ENCODE assay signal across 14 cellular contexts in the genomic region with DNA sequence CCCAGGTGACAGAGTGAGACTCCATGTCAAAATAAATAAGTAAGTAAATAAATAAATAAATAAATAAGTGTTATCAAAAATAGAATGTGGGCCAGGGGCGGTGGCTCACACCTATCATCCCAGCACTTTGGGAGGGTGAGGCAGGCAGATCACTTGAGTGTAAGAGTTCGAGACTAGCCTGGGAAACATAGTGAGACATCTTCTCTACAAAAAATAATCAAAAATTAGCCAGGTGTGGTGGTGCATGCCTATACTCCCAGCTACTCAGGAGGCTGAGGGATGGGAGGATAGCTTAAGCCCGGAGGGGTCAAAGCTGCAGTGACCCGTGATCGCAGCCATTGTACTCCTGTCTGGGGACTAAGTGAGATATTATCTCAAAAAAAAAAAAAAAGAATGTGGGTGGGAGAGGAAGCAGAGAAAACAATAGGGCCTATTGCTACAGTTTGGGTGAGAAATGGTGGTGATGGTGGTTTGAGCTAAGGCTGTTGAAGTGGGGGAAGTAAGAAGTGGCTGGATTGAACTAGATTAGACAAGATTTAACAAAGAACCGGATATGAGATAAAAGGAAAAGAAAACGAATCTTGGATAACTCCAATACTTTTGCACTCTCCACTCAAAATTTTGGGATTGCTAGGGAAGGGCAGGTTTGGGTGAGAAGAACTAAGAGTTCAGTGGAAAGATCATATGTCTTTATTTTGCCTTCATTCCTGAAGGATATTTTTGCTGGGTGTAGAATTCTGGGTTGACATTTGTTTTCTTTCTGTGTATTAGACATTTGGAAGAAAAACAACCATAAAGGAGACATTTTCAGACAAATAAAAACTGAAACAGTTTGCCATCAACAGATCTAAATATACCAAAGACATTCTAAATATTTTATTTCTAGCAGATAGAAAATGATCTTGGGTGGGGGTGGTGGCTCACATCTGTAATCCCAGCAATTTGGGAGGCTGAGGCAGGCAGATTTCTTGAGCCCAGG. TPM values are rescaled to one million over a fixed set of nuclear protein-coding genes. Genes with fewer than 3 reads are reported as not detected.
A peak's percentile ranks its signal among the peaks of the same experiment; 100 is the strongest.
DNase-seq lines count a peak whose midpoint lies in the region; ATAC-seq, FAIRE-seq and TF ChIP-seq lines count a peak whose summit lies in the region.
"Had no signal": no experiment of that assay in that cellular context is flagged by ENCODE, and none has a peak within 500 bp of the region (broad histone marks: within the 10 kb centered on the region; RNA-seq: fewer than 3 reads in every experiment).

No MANE protein-coding gene starts in this region.

- H3K9ac ChIP-seq in K562 (ENCODE audit: insufficient read depth in 1 of 2, low read depth in 2 of 2, low read length in 2 of 2) (no peak overlapping the region), colonic mucosa (ENCODE audit: low read depth in 2 of 2, low read length in 2 of 2) (no peak overlapping the region)

- TF ChIP-seq EP300 in K562 (IDR thresholded peaks at IDR 0.05; ENCODE audit: low read length) = peak; percentile 16; the same call in 1 of the 2 replicates

- peaks cover 4% of the 10 kb centered on the region for H3K36me3 Mint-ChIP-seq in activated naive CD4-positive, alpha-beta T cell treated with anti-CD3 and anti-CD28 coated beads for 36 hours (ENCODE audit: low read depth)
- peaks cover 7% of the 10 kb centered on the region for H3K36me3 Mint-ChIP-seq in T-helper 1 cell treated with Interleukin-12 subunit alpha and Interleukin-12 subunit beta and Interleukin-4 antibody, amounts not matched to agents 30 μg/mL and 1 μg/mL, for 36 hours (ENCODE audit: low read depth)

- intact Hi-C loops in activated naive CD4-positive, alpha-beta T cell treated with anti-CD3 and anti-CD28 coated beads for 36 hours (cut with micrococcal nuclease) = no loop called here
- intact Hi-C loops in K562 (cut with micrococcal nuclease) (no loop called here), colonic mucosa (cut with DNase I) (no loop called here)

- in situ Hi-C loops in K562 (cut with MboI) = no loop called here

- no TSS peak for BruUV-seq in K562 (replicated peaks; lab: Mats Ljungman, UMichigan)

- H3K36me3 ChIP-seq in K562 (ENCODE audit: control insufficient read depth, insufficient read depth, low read length) = no peaks in the 10 kb centered on the region
- H3K36me3 ChIP-seq in thymus (ENCODE audit: control insufficient read depth, insufficient read depth) = no peaks in the 10 kb centered on the region
- H3K36me3 ChIP-seq in colonic mucosa = no peaks in the 10 kb centered on the region
- H3K36me3 ChIP-seq: thyroid gland had no signal

- peaks cover 3% of the 10 kb centered on the region for H3K9me3 Mint-ChIP-seq in activated naive CD4-positive, alpha-beta T cell treated with anti-CD3 and anti-CD28 coated beads for 36 hours
- peaks cover 5% of the 10 kb centered on the region for H3K9me3 Mint-ChIP-seq in T-helper 1 cell treated with Interleukin-12 subunit alpha and Interleukin-12 subunit beta and Interleukin-4 antibody, amounts not matched to agents 30 μg/mL and 1 μg/mL, for 36 hours

- TF ChIP-seq CTCF in K562 (IDR thresholded peaks at IDR 0.05 in 2 of 3, conservative IDR thresholded peaks at IDR 0.05 in 1 of 3; ENCODE audit: insufficient read depth in 2 of 3, low read depth in 1 of 3, low read length in 3 of 3) (no peak), colonic mucosa (IDR thresholded peaks at IDR 0.05) (no peak)

- H3K27me3 ChIP-seq in K562 (ENCODE audit: control insufficient read depth in 2 of 2, insufficient read depth in 2 of 2, low read length in 2 of 2) (no peaks in the 10 kb centered on the region), thymus (ENCODE audit: control insufficient read depth, insufficient read depth) (no peaks in the 10 kb centered on the region), colonic mucosa (no peaks in the 10 kb centered on the region)
- H3K27me3 ChIP-seq: thyroid gland had no signal

- ATAC-seq in K562 = peak; percentile 67
- ATAC-seq in HG03280 (IDR thresholded peaks at IDR 0.05; ENCODE audit: unreplicated experiment) = no peak
- ATAC-seq: psoas muscle had no signal

- no peak overlapping the region for H3K4me2 ChIP-seq in K562 (ENCODE audit: insufficient read depth, low read length)

- no peaks in the 10 kb centered on the region for H3K27me3 Mint-ChIP-seq in activated naive CD4-positive, alpha-beta T cell treated with anti-CD3 and anti-CD28 coated beads for 36 hours (ENCODE audit: low read depth)
- H3K27me3 Mint-ChIP-seq in T-helper 1 cell treated with Interleukin-12 subunit alpha and Interleukin-12 subunit beta and Interleukin-4 antibody, amounts not matched to agents 30 μg/mL and 1 μg/mL, for 36 hours (ENCODE audit: low read depth) = no peaks in the 10 kb centered on the region
- H3K27me3 Mint-ChIP-seq: activated B cell treated with CpG ODN at 0.5 μM for 24 hours had no signal

- H3K27ac Mint-ChIP-seq in activated naive CD4-positive, alpha-beta T cell treated with anti-CD3 and anti-CD28 coated beads for 36 hours = peak overlapping the region; percentile 25
- H3K27ac Mint-ChIP-seq in T-helper 1 cell treated with Interleukin-12 subunit alpha and Interleukin-12 subunit beta and Interleukin-4 antibody, amounts not matched to agents 30 μg/mL and 1 μg/mL, for 36 hours = peak overlapping the region; percentile 83
- H3K27ac Mint-ChIP-seq: activated B cell treated with CpG ODN at 0.5 μM for 24 hours had no signal

- no peak for DNase-seq in activated naive CD4-positive, alpha-beta T cell treated with anti-CD3 and anti-CD28 coated beads for 36 hours
- DNase-seq in activated naive CD4-positive, alpha-beta T cell treated with anti-CD3 and anti-CD28 coated beads, Interleukin-2, amount 50 U/mL, for 16 hours = no peak
- DNase-seq in K562 (ENCODE audit: extremely low read depth in 1 of 4, low spot score in 3 of 4) (peak in 1 of 4 experiments; percentile 47), NCI-H345 treated with DMSO at 0.1 percent for 48 hours (lab: John Stamatoyannopoulos, UW; ENCODE audit: unreplicated experiment) (no peak), colonic mucosa (no peak)
- DNase-seq: activated B cell treated with CpG ODN at 0.5 μM for 24 hours; NCI-H2227 treated with DMSO at 0.1 percent for 48 hours; psoas muscle; stimulated activated CD4-positive, alpha-beta T cell treated with anti-CD3 and anti-CD28 coated beads, Interleukin-15, amount 100 ng/mL, for 24 hours had no signal

- 0 out of 2 replicates have a peak overlapping the region, but pooled peaks have one; percentile 0 for H2AFZ ChIP-seq in K562 (ENCODE audit: low read depth, low read length)

- CTCF ChIA-PET in activated naive CD4-positive, alpha-beta T cell treated with anti-CD3 and anti-CD28 coated beads for 36 hours (lab: Charles Lee) = interaction anchor here (0.6 kb wide), 3 partner anchors 56 to 210 kb away, joined by 3 to 5 read pairs (median 3); no protein-coding TSS in a partner anchor
- CTCF ChIA-PET in K562 (lab: Yijun Ruan, JAX; ENCODE audit: low intra/inter-chr PET ratio) = no interaction called here

- no peak for TF ChIP-seq RAD21 in K562 (CRISPR knock-in tag; conservative IDR thresholded peaks at IDR 0.05 in 1 of 2, IDR thresholded peaks at IDR 0.05 in 1 of 2)

- H3K4me1 ChIP-seq in K562 (replicated peaks in 1 of 2; ENCODE audit: control insufficient read depth in 2 of 2, insufficient read depth in 2 of 2, low read length in 2 of 2) (peaks cover 4% of the 10 kb centered on the region in 2 experiments; a peak in 4 of 5 replicates), thymus (ENCODE audit: control insufficient read depth, insufficient read depth, low read length) (peaks cover 5% of the 10 kb centered on the region), colonic mucosa (no peaks in the 10 kb centered on the region)
- H3K4me1 ChIP-seq: psoas muscle had no signal

- TF ChIP-seq POLR2A in K562 (conservative IDR thresholded peaks at IDR 0.05) = no peak

- H3K4me1 Mint-ChIP-seq in activated naive CD4-positive, alpha-beta T cell treated with anti-CD3 and anti-CD28 coated beads for 36 hours (ENCODE audit: low read depth) = peaks cover 22% of the 10 kb centered on the region
- H3K4me1 Mint-ChIP-seq in T-helper 1 cell treated with Interleukin-12 subunit alpha and Interleukin-12 subunit beta and Interleukin-4 antibody, amounts not matched to agents 30 μg/mL and 1 μg/mL, for 36 hours (ENCODE audit: low read depth) = peaks cover 18% of the 10 kb centered on the region

- no peak overlapping the region for H3K4me3 Mint-ChIP-seq in activated naive CD4-positive, alpha-beta T cell treated with anti-CD3 and anti-CD28 coated beads for 36 hours
- H3K4me3 Mint-ChIP-seq in T-helper 1 cell treated with Interleukin-12 subunit alpha and Interleukin-12 subunit beta and Interleukin-4 antibody, amounts not matched to agents 30 μg/mL and 1 μg/mL, for 36 hours = peak overlapping the region; percentile 25
- H3K4me3 Mint-ChIP-seq: activated B cell treated with CpG ODN at 0.5 μM for 24 hours had no signal

- FAIRE-seq in K562 (lab: Jason Lieb, UNC) = no peak

- POLR2A ChIA-PET in K562 (lab: Yijun Ruan, JAX) = interaction anchor here (1.0 kb wide), 1 partner anchor 65 kb away, joined by 3 read pairs; a partner anchor contains a TSS

- no peak overlapping the region for H3K27ac ChIP-seq in K562 (ENCODE audit: extremely low read depth, low read depth, low read length)
- peak overlapping the region; percentile 52 for H3K27ac ChIP-seq in thymus (ENCODE audit: low read depth)
- no peak overlapping the region for H3K27ac ChIP-seq in colonic mucosa
- H3K27ac ChIP-seq: epithelial cell of prostate, psoas muscle had no signal

- no peaks in the 10 kb centered on the region for H3K9me1 ChIP-seq in K562 (ENCODE audit: control insufficient read depth, insufficient read depth, low read length)

- H4K20me1 ChIP-seq in K562 (replicated peaks; ENCODE audit: control insufficient read depth, insufficient read depth, low read length) = no peaks in the 10 kb centered on the region

- no peaks in the 10 kb centered on the region for H3K79me2 ChIP-seq in K562 (ENCODE audit: control insufficient read depth, insufficient read depth, low read length)

- no peak overlapping the region for H3K4me3 ChIP-seq in K562
- no peak overlapping the region for H3K4me3 ChIP-seq in thymus (ENCODE audit: low read length)
- no peak overlapping the region for H3K4me3 ChIP-seq in colonic mucosa
- H3K4me3 ChIP-seq: psoas muscle, thyroid gland had no signal

- H3K9me3 ChIP-seq in K562 (replicated peaks; ENCODE audit: control insufficient read depth, insufficient read depth, low read depth, low read length) (no peaks in the 10 kb centered on the region), thymus (ENCODE audit: control insufficient read depth) (no peaks in the 10 kb centered on the region), colonic mucosa (no peaks in the 10 kb centered on the region)
- H3K9me3 ChIP-seq: psoas muscle, thyroid gland had no signal

- WGBS in K562 (ENCODE audit: insufficient coverage, low coverage, missing lambda C conversion rate) = 25% methylated on average over 7 of the region's 7 CpGs
- 78% methylated on average over 7 of the region's 7 CpGs for WGBS in thymus

RNA-seq across cellular contexts. Expression of a gene that starts 57.1 kb away (rescaled TPM):
- total RNA-seq in activated naive CD4-positive, alpha-beta T cell treated with anti-CD3 and anti-CD28 coated beads for 36 hours = under 1 TPM; 0.21 to 0.30 TPM
- total RNA-seq in K562 (2011; cell fraction: chromatin; rRNA removed; ENCODE audit: low replicate concordance) = 1.5 and 3.2 TPM in 2 replicates
- 2.8 and 3.0 TPM in 2 replicates for total RNA-seq in K562 (2011; cell fraction: nucleolus; rRNA removed)
- total RNA-seq in K562 (2011; cell fraction: nucleoplasm; rRNA removed) = 3.4 and 4.1 TPM in 2 replicates
- 0.20 and 0.27 TPM in 2 replicates for total RNA-seq in K562 (2014; rRNA removed)
- 0.16 and 0.36 TPM in 2 replicates for total RNA-seq in K562 (2014; rRNA removed; fragmentation: Illumina TruSeq; extraction: Trizol)
- 0.23 and 0.25 TPM in 2 replicates for total RNA-seq in K562 (2015; rRNA removed; fragmentation: Illumina TruSeq; extraction: Trizol)
- total RNA-seq in K562 (2021) = 0.22 and 0.71 TPM in 2 replicates
- polyA plus RNA-seq in K562 (2011; rRNA removed) = 0.39 and 0.63 TPM in 2 replicates
- 0.31 and 0.60 TPM in 2 replicates for polyA plus RNA-seq in K562 (2011; cell fraction: cytosol; rRNA removed)
- polyA plus RNA-seq in K562 (2011; cell fraction: nucleus; rRNA removed) = 1.6 and 2.8 TPM in 2 replicates
- polyA plus RNA-seq in K562 (2012) = 0.17 and 1.2 TPM in 2 replicates
- 0.19 and 0.42 TPM in 2 replicates for polyA plus RNA-seq in K562 (2014; fragmentation: Illumina TruSeq; extraction: Trizol)
- under 1 TPM in 1 of 2 experiments, not detected in 1; 0.03 TPM for polyA plus RNA-seq in K562 (2014; fragmentation: Nextera tagmentation; extraction: Ambion mirVana)
- polyA plus RNA-seq in K562 (2014; rRNA removed) = 0.25 and 0.46 TPM in 2 replicates
- 0.21 and 0.67 TPM in 2 replicates for polyA minus RNA-seq in K562 (2011; rRNA and poly(A)+ RNA removed)
- 0.38 TPM in 1 of 2 replicates, not detected in the other for polyA minus RNA-seq in K562 (2011; cell fraction: cytosol; rRNA and poly(A)+ RNA removed)
- polyA minus RNA-seq in K562 (2011; cell fraction: nucleus; rRNA and poly(A)+ RNA removed) = 1.00 and 1.9 TPM in 2 replicates
- polyA plus RNA-seq in thymus = 0.41 TPM
- under 1 TPM; 0.45 to 0.59 TPM for total RNA-seq in colonic mucosa
- total RNA-seq: activated B cell treated with CpG ODN at 0.5 μM for 24 hours had no signal
